21 cellular contexts compared by ENCODE assay signal in the genomic region with DNA sequence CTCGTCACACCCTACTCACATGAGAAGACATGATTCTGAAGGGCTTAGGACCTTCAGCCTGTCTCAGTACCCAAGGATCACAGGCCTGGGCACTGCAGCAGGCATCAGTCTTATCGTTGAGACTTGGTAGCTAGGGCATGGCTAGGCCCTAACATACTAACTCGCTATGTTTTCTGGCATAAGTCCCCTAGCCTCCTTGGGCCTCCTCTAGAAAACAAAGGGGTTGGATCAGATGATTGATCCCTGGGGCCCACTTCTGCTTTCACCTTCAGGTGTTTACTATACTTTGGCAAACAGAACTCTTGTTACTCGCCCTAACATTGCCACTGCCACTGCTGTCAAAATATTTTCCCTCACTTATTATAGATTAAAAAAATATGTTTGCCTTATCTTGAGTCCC. TPM values are rescaled to one million over a fixed set of nuclear protein-coding genes. Genes with fewer than 3 reads are reported as not detected.
"Had no signal": no experiment of that assay in that cellular context is flagged by ENCODE, and none has a peak within 500 bp of the region (broad histone marks: within the 10 kb centered on the region; RNA-seq: fewer than 3 reads in every experiment).

No MANE protein-coding gene starts in this region.

- H3K9me3 Mint-ChIP-seq: activated B cell treated with CpG ODN at 0.5 μM for 24 hours; activated CD8-positive, alpha-beta T cell treated with anti-CD3 and anti-CD28 coated beads for 36 hours; activated T-helper 2 cell treated with anti-CD3 and anti-CD28 coated beads, Interferon-gamma antibody, Interleukin-2, Interleukin-4, amounts not matched to agents 10 μg/mL and 5 μg/mL and 100 μg/mL, durations not matched to agents 14 hours and 24 hours and 36 hours; brain; stimulated activated naive B cell treated with anti-CD40 and anti-IgM and Interleukin-4, amounts not matched to agents 10 μg/mL and 1 μg/mL and 100 μg/mL, for 72 hours had no signal

- H3K36me3 Mint-ChIP-seq: brain; natural killer cell; stimulated activated naive B cell treated with anti-CD40 and anti-IgM and Interleukin-4, amounts not matched to agents 10 μg/mL and 1 μg/mL and 100 μg/mL, for 72 hours had no signal

- H3K4me1 Mint-ChIP-seq: activated B cell treated with CpG ODN at 0.5 μM for 24 hours; natural killer cell; stimulated activated naive B cell treated with anti-CD40 and anti-IgM and Interleukin-4, amounts not matched to agents 10 μg/mL and 1 μg/mL and 100 μg/mL, for 72 hours had no signal

- H3K4me3 Mint-ChIP-seq: activated B cell treated with CpG ODN at 0.5 μM for 24 hours; activated CD8-positive, alpha-beta T cell treated with anti-CD3 and anti-CD28 coated beads for 36 hours; brain; natural killer cell; stimulated activated naive B cell treated with anti-CD40 and anti-IgM and Interleukin-4, amounts not matched to agents 10 μg/mL and 1 μg/mL and 100 μg/mL, for 72 hours had no signal

- DNase-seq: activated B cell treated with CpG ODN at 0.5 μM for 24 hours; activated CD4-positive, alpha-beta T cell treated with anti-CD3 and anti-CD28 coated beads for 4 hours; activated CD8-positive, alpha-beta T cell treated with anti-CD3 and anti-CD28 coated beads for 36 hours; activated naive CD4-positive, alpha-beta T cell treated with Interleukin-2 at 50 U/mL for 16 hours; activated T-cell treated with anti-CD3 and anti-CD28 coated beads, Interleukin-2, amount 50 U/mL, for 1 hour; anterior cingulate cortex; caudate nucleus; dorsolateral prefrontal cortex; foreskin melanocyte; glutamatergic neuron; natural killer cell; ovary; spleen; stimulated activated naive B cell treated with anti-CD40 and anti-IgM and Interleukin-4, amounts not matched to agents 10 μg/mL and 1 μg/mL and 100 μg/mL, for 72 hours; T-helper 9 cell; upper lobe of left lung had no signal

- H3K4me1 ChIP-seq: spleen, upper lobe of left lung had no signal

- H3K27me3 Mint-ChIP-seq: activated B cell treated with CpG ODN at 0.5 μM for 24 hours had no signal

- H3K36me3 ChIP-seq: ovary, spleen, thoracic aorta, upper lobe of left lung had no signal

- H3K4me3 ChIP-seq: dorsolateral prefrontal cortex, lung, ovary, spleen, thoracic aorta, upper lobe of left lung had no signal

- H3K9me3 ChIP-seq: ovary, spleen, thoracic aorta, upper lobe of left lung had no signal

- H3K27ac Mint-ChIP-seq: activated B cell treated with CpG ODN at 0.5 μM for 24 hours; activated CD8-positive, alpha-beta T cell treated with anti-CD3 and anti-CD28 coated beads for 36 hours; activated T-helper 2 cell treated with anti-CD3 and anti-CD28 coated beads, Interferon-gamma antibody, Interleukin-2, Interleukin-4, amounts not matched to agents 10 μg/mL and 5 μg/mL and 100 μg/mL, durations not matched to agents 14 hours and 24 hours and 36 hours; brain; natural killer cell; stimulated activated naive B cell treated with anti-CD40 and anti-IgM and Interleukin-4, amounts not matched to agents 10 μg/mL and 1 μg/mL and 100 μg/mL, for 72 hours had no signal

- H3K27me3 ChIP-seq: ovary, upper lobe of left lung had no signal

- ATAC-seq: activated CD8-positive, alpha-beta T cell treated with anti-CD3 and anti-CD28 coated beads for 36 hours; natural killer cell; stimulated activated naive B cell treated with anti-CD40 and anti-IgM and Interleukin-4, amounts not matched to agents 10 μg/mL and 1 μg/mL and 100 μg/mL, for 72 hours had no signal

- H3K27ac ChIP-seq: ovary, spleen, thoracic aorta, upper lobe of left lung had no signal

RNA-seq across cellular contexts. Expression of a gene that starts 44.2 kb away (rescaled TPM):
- total RNA-seq: activated B cell treated with CpG ODN at 0.5 μM for 24 hours; activated CD8-positive, alpha-beta T cell treated with anti-CD3 and anti-CD28 coated beads for 36 hours; activated T-helper 2 cell treated with anti-CD3 and anti-CD28 coated beads, Interferon-gamma antibody, Interleukin-2, Interleukin-4, amounts not matched to agents 10 μg/mL and 5 μg/mL and 100 μg/mL, durations not matched to agents 14 hours and 24 hours and 36 hours; natural killer cell; pulmonary artery endothelial cell; spleen; thoracic aorta had no signal
